In genomic region chr13:88887045-88887662, GRCh38 we compare ENCODE assay signal across 1 cellular context.
TF ChIP-seq lines count a peak whose summit lies in the region.

No MANE protein-coding gene starts in this region.

TF ChIP-seq in GM23338, 12 proteins besides CTCF, POLR2A, EP300 and RAD21 (continued from another document):
- TF ChIP-seq REST (IDR thresholded peaks at IDR 0.05; ENCODE audit: unreplicated experiment) (no peak), ZNF462 (CRISPR knock-in tag; IDR thresholded peaks at IDR 0.05) (no peak), JUNB (IDR thresholded peaks at IDR 0.05; ENCODE audit: unreplicated experiment) (no peak), POLR2AphosphoS5 (IDR thresholded peaks at IDR 0.05; ENCODE audit: low read depth) (no peak), NANOG (IDR thresholded peaks at IDR 0.05; ENCODE audit: borderline replicate concordance) (no peak)
TF ChIP-seq in GM23338: peak in this region for 0.
